ENCODE assay signal across 1 cellular context in the genomic region with DNA sequence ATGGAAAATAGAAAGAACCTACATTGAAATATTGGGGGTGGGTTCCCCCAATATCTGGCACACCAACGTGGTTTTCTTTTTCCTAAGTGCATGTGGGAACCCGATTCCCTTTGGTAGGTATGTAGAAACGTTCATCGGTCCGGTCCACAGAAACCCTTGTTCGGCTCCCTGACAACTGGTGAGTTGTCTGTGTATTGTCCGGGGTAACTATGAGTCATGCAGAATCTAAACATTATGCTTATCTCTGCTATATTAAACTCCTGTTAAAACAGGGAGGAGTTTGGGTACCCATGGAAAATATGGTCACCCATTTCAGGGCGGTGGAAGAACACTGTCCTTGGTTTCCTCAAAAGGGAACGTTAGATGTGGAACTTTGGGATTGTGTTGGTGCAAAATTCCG.
TF ChIP-seq lines count a peak whose summit lies in the region.

No MANE protein-coding gene starts in this region.

TF ChIP-seq in IMR-90, 13 proteins besides CTCF, POLR2A, EP300 and RAD21:
- TF ChIP-seq RCOR1 (IDR thresholded peaks at IDR 0.05; ENCODE audit: insufficient replicate concordance, low read length) (no peak), BHLHE40 (IDR thresholded peaks at IDR 0.05; ENCODE audit: low read depth, low read length) (no peak), MAFK (IDR thresholded peaks at IDR 0.05; ENCODE audit: low read depth, low read length) (no peak), CEBPB (IDR thresholded peaks at IDR 0.05; ENCODE audit: low read depth, low read length) (no peak), RFX5 (IDR thresholded peaks at IDR 0.05; ENCODE audit: low read depth, low read length) (peak; percentile 67; the same call in 1 of the 2 replicates), MAZ (IDR thresholded peaks at IDR 0.05; ENCODE audit: borderline replicate concordance, low read depth, low read length) (no peak), FOS (IDR thresholded peaks at IDR 0.05; ENCODE audit: low read depth, low read length) (peak; percentile 35; the same call in 1 of the 2 replicates)
- TF ChIP-seq, protein P1, sequence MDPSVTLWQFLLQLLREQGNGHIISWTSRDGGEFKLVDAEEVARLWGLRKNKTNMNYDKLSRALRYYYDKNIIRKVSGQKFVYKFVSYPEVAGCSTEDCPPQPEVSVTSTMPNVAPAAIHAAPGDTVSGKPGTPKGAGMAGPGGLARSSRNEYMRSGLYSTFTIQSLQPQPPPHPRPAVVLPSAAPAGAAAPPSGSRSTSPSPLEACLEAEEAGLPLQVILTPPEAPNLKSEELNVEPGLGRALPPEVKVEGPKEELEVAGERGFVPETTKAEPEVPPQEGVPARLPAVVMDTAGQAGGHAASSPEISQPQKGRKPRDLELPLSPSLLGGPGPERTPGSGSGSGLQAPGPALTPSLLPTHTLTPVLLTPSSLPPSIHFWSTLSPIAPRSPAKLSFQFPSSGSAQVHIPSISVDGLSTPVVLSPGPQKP (IDR thresholded peaks at IDR 0.05; ENCODE audit: borderline replicate concordance, low read depth, low read length) = no peak
- TF ChIP-seq, protein P2, sequence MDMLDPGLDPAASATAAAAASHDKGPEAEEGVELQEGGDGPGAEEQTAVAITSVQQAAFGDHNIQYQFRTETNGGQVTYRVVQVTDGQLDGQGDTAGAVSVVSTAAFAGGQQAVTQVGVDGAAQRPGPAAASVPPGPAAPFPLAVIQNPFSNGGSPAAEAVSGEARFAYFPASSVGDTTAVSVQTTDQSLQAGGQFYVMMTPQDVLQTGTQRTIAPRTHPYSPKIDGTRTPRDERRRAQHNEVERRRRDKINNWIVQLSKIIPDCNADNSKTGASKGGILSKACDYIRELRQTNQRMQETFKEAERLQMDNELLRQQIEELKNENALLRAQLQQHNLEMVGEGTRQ (IDR thresholded peaks at IDR 0.05; ENCODE audit: low read depth, low read length) = no peak
